Comparison of ENCODE assay signal across 17 cellular contexts in the genomic region with DNA sequence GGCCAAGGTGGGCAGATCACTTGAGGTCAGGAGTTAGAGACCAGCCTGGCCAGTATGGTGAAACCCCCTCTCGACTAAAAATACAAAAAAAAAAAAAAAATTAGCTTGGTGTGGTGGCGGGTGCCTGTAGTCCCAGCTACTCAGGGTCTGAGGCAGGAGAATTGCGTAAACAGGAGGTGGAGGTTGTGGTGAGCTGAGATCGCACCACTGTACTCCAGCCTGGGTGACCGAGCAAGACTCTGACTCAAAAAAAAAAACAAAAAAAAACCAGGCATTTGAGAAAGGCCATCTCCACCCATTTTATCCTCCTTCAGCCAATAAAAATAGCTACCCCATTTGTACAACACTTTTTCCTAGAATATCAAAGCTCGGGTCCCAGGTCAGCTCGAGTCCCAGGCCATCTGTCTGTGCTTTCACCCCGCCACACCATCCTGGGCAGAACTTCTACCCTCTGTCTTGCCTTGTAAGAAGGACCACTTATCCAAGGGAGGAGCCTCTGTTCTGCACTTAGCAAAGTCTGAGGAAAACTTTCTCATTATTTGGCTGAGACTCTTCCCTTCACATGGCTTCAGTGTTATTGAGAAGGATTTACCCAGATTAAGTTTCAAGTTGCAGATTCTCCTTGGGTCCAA.
DNase-seq lines count a peak whose midpoint lies in the region; ATAC-seq lines count a peak whose summit lies in the region.
"Had no signal": no experiment of that assay in that cellular context is flagged by ENCODE, and none has a peak within 500 bp of the region (broad histone marks: within the 10 kb centered on the region; RNA-seq: fewer than 3 reads in every experiment).

No MANE protein-coding gene starts in this region.

- no peaks in the 10 kb centered on the region for H3K36me3 Mint-ChIP-seq in natural killer cell treated with Interleukin-12 subunit alpha and Interleukin-12 subunit beta and Interleukin-15 and Interleukin-18, amount 100 ng/mL, for 72 hours
- H3K36me3 Mint-ChIP-seq: activated naive CD4-positive, alpha-beta T cell treated with anti-CD3 and anti-CD28 coated beads, Interleukin-2, amount 50 U/mL, for 72 hours had no signal

- no peaks in the 10 kb centered on the region for H3K9me3 Mint-ChIP-seq in natural killer cell treated with Interleukin-12 subunit alpha and Interleukin-12 subunit beta and Interleukin-15 and Interleukin-18, amount 100 ng/mL, for 72 hours
- H3K9me3 Mint-ChIP-seq: activated naive CD4-positive, alpha-beta T cell treated with anti-CD3 and anti-CD28 coated beads, Interleukin-2, amount 50 U/mL, for 72 hours; stimulated activated naive CD8-positive, alpha-beta T cell treated with anti-CD3 and anti-CD28 coated beads, Interleukin-15, Interleukin-2, amounts not matched to agents 100 ng/mL and 50 ng/mL, for 24 hours had no signal

- peak overlapping the region in 1 of 2 donors; percentile 20 for H3K27ac Mint-ChIP-seq in natural killer cell treated with Interleukin-12 subunit alpha and Interleukin-12 subunit beta and Interleukin-15 and Interleukin-18, amount 100 ng/mL, for 72 hours
- H3K27ac Mint-ChIP-seq: activated naive CD4-positive, alpha-beta T cell treated with anti-CD3 and anti-CD28 coated beads, Interleukin-2, amount 50 U/mL, for 72 hours; stimulated activated naive CD8-positive, alpha-beta T cell treated with anti-CD3 and anti-CD28 coated beads, Interleukin-15, Interleukin-2, amounts not matched to agents 100 ng/mL and 50 ng/mL, for 24 hours had no signal

- peak; percentile 31 for DNase-seq in EL
- DNase-seq in MV-4-11 (lab: John Stamatoyannopoulos, UW), result peak; percentile 68
- peak; percentile 46 for DNase-seq in amniotic epithelial cell (ENCODE audit: low read depth)
- peak; percentile 69 for DNase-seq in natural killer cell treated with Interleukin-12 subunit alpha and Interleukin-12 subunit beta and Interleukin-15 and Interleukin-18, amount 100 ng/mL, for 72 hours (ENCODE audit: low spot score)
- DNase-seq in stimulated activated CD4-positive, alpha-beta T cell treated with anti-CD3 and anti-CD28 coated beads, Interleukin-15, amount 100 ng/mL, for 24 hours, result no peak
- DNase-seq: activated CD4-positive, CD25-positive, alpha-beta regulatory T cell; activated T-cell treated with anti-CD3 and anti-CD28 coated beads, Interleukin-2, amount 50 U/mL, for 48 hours; erythroblast; Karpas-422; right lobe of liver; SJCRH30; stimulated activated CD4-positive, alpha-beta T cell treated with anti-CD3 and anti-CD28 coated beads, Interleukin-2, amount 100 ng/mL, for 24 hours; upper lobe of left lung had no signal

- H3K4me3 Mint-ChIP-seq in natural killer cell treated with Interleukin-12 subunit alpha and Interleukin-12 subunit beta and Interleukin-15 and Interleukin-18, amount 100 ng/mL, for 72 hours, result peak overlapping the region; percentile 16
- H3K4me3 Mint-ChIP-seq: stimulated activated naive CD8-positive, alpha-beta T cell treated with anti-CD3 and anti-CD28 coated beads, Interleukin-15, Interleukin-2, amounts not matched to agents 100 ng/mL and 50 ng/mL, for 24 hours had no signal

- peak; percentile 90 to 91 for ATAC-seq in natural killer cell treated with Interleukin-12 subunit alpha and Interleukin-12 subunit beta and Interleukin-15 and Interleukin-18, amount 100 ng/mL, for 72 hours
- no peak for ATAC-seq in HG02938 (IDR thresholded peaks at IDR 0.05; ENCODE audit: unreplicated experiment)
- no peak for ATAC-seq in HG02588 (IDR thresholded peaks at IDR 0.05; ENCODE audit: unreplicated experiment)
- ATAC-seq: activated naive CD4-positive, alpha-beta T cell treated with anti-CD3 and anti-CD28 coated beads, Interleukin-2, amount 50 U/mL, for 72 hours; right lobe of liver had no signal

- H3K27me3 Mint-ChIP-seq in natural killer cell treated with Interleukin-12 subunit alpha and Interleukin-12 subunit beta and Interleukin-15 and Interleukin-18, amount 100 ng/mL, for 72 hours, result no peaks in the 10 kb centered on the region
- H3K27me3 Mint-ChIP-seq: stimulated activated naive CD8-positive, alpha-beta T cell treated with anti-CD3 and anti-CD28 coated beads, Interleukin-15, Interleukin-2, amounts not matched to agents 100 ng/mL and 50 ng/mL, for 24 hours had no signal

- peaks cover 15 to 16% of the 10 kb centered on the region in 2 donors for H3K4me1 Mint-ChIP-seq in natural killer cell treated with Interleukin-12 subunit alpha and Interleukin-12 subunit beta and Interleukin-15 and Interleukin-18, amount 100 ng/mL, for 72 hours (ENCODE audit: low read depth in 2 of 2)

Comparison
In these comparisons a context has a peak if more than half of its experiments do, and no peak if none do; other contexts are left out.
1. ATAC-seq: peak in natural killer cell treated with Interleukin-12 subunit alpha and Interleukin-12 subunit beta and Interleukin-15 and Interleukin-18, amount 100 ng/mL, for 72 hours (2 of 2); none in HG02938 (single experiment) and HG02588 (single experiment).